8 cellular contexts compared by ENCODE assay signal in the genomic region with DNA sequence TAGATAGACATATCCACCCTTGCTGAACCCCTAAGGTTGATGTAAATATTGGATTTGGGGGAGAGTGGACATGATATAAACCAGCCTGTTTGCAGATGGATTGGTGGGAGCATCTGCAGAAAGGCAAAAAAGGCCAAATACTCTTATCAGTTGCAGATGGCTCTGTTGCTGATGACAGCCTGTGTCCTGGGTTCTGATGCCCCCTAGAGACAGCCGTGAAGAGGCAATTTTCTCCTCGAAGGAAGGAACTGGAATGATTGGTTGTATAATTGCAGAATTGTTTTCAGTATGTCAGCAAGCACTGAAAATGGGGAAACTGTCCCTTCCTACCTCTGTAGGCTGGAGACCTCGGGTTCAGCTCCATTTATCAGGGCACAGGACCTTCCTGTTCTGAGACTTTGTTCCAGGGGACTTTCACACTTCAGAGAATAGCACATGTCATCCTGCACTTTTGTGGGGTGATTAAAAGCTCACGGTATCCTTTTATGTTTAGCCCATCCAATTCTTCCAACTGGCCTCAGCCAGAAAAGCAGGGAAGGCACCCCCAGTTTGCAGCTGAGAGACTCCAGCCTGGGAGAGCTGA.
DNase-seq lines count a peak whose midpoint lies in the region; ATAC-seq and TF ChIP-seq lines count a peak whose summit lies in the region.

No MANE protein-coding gene starts in this region.

- peak overlapping the region; percentile 59 for H3K14ac ChIP-seq in trophoblast cell (ENCODE audit: low read length)

- H3K4me2 ChIP-seq in SU-DHL-6 (ENCODE audit: low read depth, low read length, poor library complexity, severe bottlenecking) (no peak overlapping the region), trophoblast cell (ENCODE audit: low read length) (no peak overlapping the region)

- H2BK120ac ChIP-seq in trophoblast cell (ENCODE audit: insufficient read depth, low read length, poor library complexity), result peak overlapping the region; percentile 92

- H3K79me1 ChIP-seq in trophoblast cell (ENCODE audit: low read length), result peaks cover 36% of the 10 kb centered on the region

- H3K79me2 ChIP-seq in SU-DHL-6 (ENCODE audit: insufficient read depth, low read length), result no peaks in the 10 kb centered on the region
- H3K79me2 ChIP-seq in trophoblast cell (ENCODE audit: control insufficient read depth, insufficient read depth, low read length, poor library complexity), result peaks cover 4% of the 10 kb centered on the region

- H3K9me2 ChIP-seq in SU-DHL-6 (replicated peaks; ENCODE audit: insufficient read depth, low read length), result no peaks in the 10 kb centered on the region

- H3K4me1 ChIP-seq in trophoblast cell (ENCODE audit: control insufficient read depth in 1 of 2, insufficient read depth in 2 of 2, low read length in 2 of 2), result peaks cover 32 to 43% of the 10 kb centered on the region in 2 experiments

- H3K4ac ChIP-seq in trophoblast cell (ENCODE audit: low read depth, low read length), result peak overlapping the region; percentile 24

- H3K27me3 ChIP-seq in SU-DHL-6 (ENCODE audit: low read length) (no peaks in the 10 kb centered on the region), trophoblast cell (ENCODE audit: insufficient read depth, low read length) (no peaks in the 10 kb centered on the region)

- no peak overlapping the region for H3K18ac ChIP-seq in trophoblast cell (ENCODE audit: low read length)

- H2AK5ac ChIP-seq in trophoblast cell (ENCODE audit: low read length), result no peak overlapping the region

- peak overlapping the region; percentile 1 for H2BK12ac ChIP-seq in trophoblast cell (ENCODE audit: low read length)

- no peak overlapping the region for H2AFZ ChIP-seq in SU-DHL-6 (ENCODE audit: low read depth, low read length, severe bottlenecking)
- H2AFZ ChIP-seq in trophoblast cell (ENCODE audit: insufficient read depth, low read length, poor library complexity), result no peak overlapping the region

- H4K20me1 ChIP-seq in SU-DHL-6 (ENCODE audit: low read depth, low read length), result no peaks in the 10 kb centered on the region

- H3K9ac ChIP-seq in SU-DHL-6 (ENCODE audit: low read length) (no peak overlapping the region), trophoblast cell (ENCODE audit: low read length) (no peak overlapping the region)

- TF ChIP-seq CTCF in SU-DHL-6 (IDR thresholded peaks at IDR 0.05; ENCODE audit: insufficient read depth, low read length, poor library complexity, severe bottlenecking), result peak; percentile 27

- H3K23ac ChIP-seq in trophoblast cell (ENCODE audit: low read length), result no peak overlapping the region

- H3F3A ChIP-seq in SU-DHL-6 (ENCODE audit: insufficient read depth), result no peaks in the 10 kb centered on the region

- no peak overlapping the region for H4K8ac ChIP-seq in trophoblast cell (ENCODE audit: low read depth, low read length)

- WGBS in trophoblast cell (ENCODE audit: extremely low coverage, insufficient coverage, insufficient read length), result no CpG with 5 or more reads among the region's 4 CpGs

- peak; percentile 69 for TF ChIP-seq RAD21 in Ishikawa (IDR thresholded peaks at IDR 0.05; ENCODE audit: low read depth)

- DNase-seq in EL, result peak; percentile 68
- peak; percentile 60 for DNase-seq in fibroblast of the conjunctiva (ENCODE audit: low read depth)
- DNase-seq in trophoblast cell, result peak; percentile 59 to 76

- H3K9me3 ChIP-seq in SU-DHL-6 (ENCODE audit: insufficient read depth, low read length), result no peaks in the 10 kb centered on the region
- no peaks in the 10 kb centered on the region for H3K9me3 ChIP-seq in trophoblast cell (ENCODE audit: insufficient read depth, low read depth, low read length)

- H3K4me3 ChIP-seq in SU-DHL-6 (ENCODE audit: insufficient read depth, low read length, poor library complexity, severe bottlenecking), result no peak overlapping the region
- H3K4me3 ChIP-seq in trophoblast cell (ENCODE audit: low read depth, low read length), result no peak overlapping the region

- peak overlapping the region; percentile 68 for H4K91ac ChIP-seq in trophoblast cell (ENCODE audit: low read depth, low read length)

- no peak for ATAC-seq in HG03095 (IDR thresholded peaks at IDR 0.05; ENCODE audit: unreplicated experiment)
- no peak for ATAC-seq in HG03342 (IDR thresholded peaks at IDR 0.05; ENCODE audit: unreplicated experiment)
- ATAC-seq in HG03469 (IDR thresholded peaks at IDR 0.05; ENCODE audit: unreplicated experiment), result no peak

- no peaks in the 10 kb centered on the region for H3K36me3 ChIP-seq in SU-DHL-6 (ENCODE audit: low read length)
- H3K36me3 ChIP-seq in trophoblast cell (ENCODE audit: control insufficient read depth in 1 of 2, insufficient read depth in 2 of 2, low read length in 2 of 2), result peaks cover 20 to 29% of the 10 kb centered on the region in 2 experiments

- no peak overlapping the region for H4K12ac ChIP-seq in trophoblast cell (ENCODE audit: low read depth, low read length)

- peak overlapping the region; percentile 84 for H2BK5ac ChIP-seq in trophoblast cell (ENCODE audit: low read depth, low read length, poor library complexity)

- TF ChIP-seq EP300 in Ishikawa (IDR thresholded peaks at IDR 0.05; ENCODE audit: borderline replicate concordance), result no peak

- H3K27ac ChIP-seq in SU-DHL-6 (ENCODE audit: low read depth, low read length) (no peak overlapping the region), trophoblast cell (ENCODE audit: low read depth, low read length) (peak overlapping the region; percentile 94)

TF ChIP-seq in Ishikawa, 13 proteins besides CTCF, POLR2A, EP300 and RAD21:
- TF ChIP-seq YY1 (IDR thresholded peaks at IDR 0.05; ENCODE audit: low read depth), result no peak
- no peak for TF ChIP-seq CREB1 (IDR thresholded peaks at IDR 0.05; ENCODE audit: low read depth)
- TF ChIP-seq ZBTB7A (IDR thresholded peaks at IDR 0.05; ENCODE audit: low read depth), result no peak
- TF ChIP-seq CEBPB (IDR thresholded peaks at IDR 0.05), result no peak
- TF ChIP-seq, protein P1, sequence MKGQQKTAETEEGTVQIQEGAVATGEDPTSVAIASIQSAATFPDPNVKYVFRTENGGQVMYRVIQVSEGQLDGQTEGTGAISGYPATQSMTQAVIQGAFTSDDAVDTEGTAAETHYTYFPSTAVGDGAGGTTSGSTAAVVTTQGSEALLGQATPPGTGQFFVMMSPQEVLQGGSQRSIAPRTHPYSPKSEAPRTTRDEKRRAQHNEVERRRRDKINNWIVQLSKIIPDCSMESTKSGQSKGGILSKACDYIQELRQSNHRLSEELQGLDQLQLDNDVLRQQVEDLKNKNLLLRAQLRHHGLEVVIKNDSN (IDR thresholded peaks at IDR 0.05), result no peak
- TF ChIP-seq, protein P2, sequence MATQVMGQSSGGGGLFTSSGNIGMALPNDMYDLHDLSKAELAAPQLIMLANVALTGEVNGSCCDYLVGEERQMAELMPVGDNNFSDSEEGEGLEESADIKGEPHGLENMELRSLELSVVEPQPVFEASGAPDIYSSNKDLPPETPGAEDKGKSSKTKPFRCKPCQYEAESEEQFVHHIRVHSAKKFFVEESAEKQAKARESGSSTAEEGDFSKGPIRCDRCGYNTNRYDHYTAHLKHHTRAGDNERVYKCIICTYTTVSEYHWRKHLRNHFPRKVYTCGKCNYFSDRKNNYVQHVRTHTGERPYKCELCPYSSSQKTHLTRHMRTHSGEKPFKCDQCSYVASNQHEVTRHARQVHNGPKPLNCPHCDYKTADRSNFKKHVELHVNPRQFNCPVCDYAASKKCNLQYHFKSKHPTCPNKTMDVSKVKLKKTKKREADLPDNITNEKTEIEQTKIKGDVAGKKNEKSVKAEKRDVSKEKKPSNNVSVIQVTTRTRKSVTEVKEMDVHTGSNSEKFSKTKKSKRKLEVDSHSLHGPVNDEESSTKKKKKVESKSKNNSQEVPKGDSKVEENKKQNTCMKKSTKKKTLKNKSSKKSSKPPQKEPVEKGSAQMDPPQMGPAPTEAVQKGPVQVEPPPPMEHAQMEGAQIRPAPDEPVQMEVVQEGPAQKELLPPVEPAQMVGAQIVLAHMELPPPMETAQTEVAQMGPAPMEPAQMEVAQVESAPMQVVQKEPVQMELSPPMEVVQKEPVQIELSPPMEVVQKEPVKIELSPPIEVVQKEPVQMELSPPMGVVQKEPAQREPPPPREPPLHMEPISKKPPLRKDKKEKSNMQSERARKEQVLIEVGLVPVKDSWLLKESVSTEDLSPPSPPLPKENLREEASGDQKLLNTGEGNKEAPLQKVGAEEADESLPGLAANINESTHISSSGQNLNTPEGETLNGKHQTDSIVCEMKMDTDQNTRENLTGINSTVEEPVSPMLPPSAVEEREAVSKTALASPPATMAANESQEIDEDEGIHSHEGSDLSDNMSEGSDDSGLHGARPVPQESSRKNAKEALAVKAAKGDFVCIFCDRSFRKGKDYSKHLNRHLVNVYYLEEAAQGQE (IDR thresholded peaks at IDR 0.05; ENCODE audit: low read depth), result no peak
- no peak for TF ChIP-seq FOXM1 (IDR thresholded peaks at IDR 0.05; ENCODE audit: borderline replicate concordance, low read depth)
- no peak for TF ChIP-seq MAX (IDR thresholded peaks at IDR 0.05)
- TF ChIP-seq TAF1 (IDR thresholded peaks at IDR 0.05; ENCODE audit: low read depth), result no peak
- no peak for TF ChIP-seq TCF12 (IDR thresholded peaks at IDR 0.05; ENCODE audit: low read depth)
- no peak for TF ChIP-seq TEAD4 (IDR thresholded peaks at IDR 0.05)
- no peak for TF ChIP-seq NFIC (IDR thresholded peaks at IDR 0.05)
- TF ChIP-seq EGR1 (IDR thresholded peaks at IDR 0.05), result no peak
